Comparison of ENCODE assay signal across 19 cellular contexts in the genomic region with DNA sequence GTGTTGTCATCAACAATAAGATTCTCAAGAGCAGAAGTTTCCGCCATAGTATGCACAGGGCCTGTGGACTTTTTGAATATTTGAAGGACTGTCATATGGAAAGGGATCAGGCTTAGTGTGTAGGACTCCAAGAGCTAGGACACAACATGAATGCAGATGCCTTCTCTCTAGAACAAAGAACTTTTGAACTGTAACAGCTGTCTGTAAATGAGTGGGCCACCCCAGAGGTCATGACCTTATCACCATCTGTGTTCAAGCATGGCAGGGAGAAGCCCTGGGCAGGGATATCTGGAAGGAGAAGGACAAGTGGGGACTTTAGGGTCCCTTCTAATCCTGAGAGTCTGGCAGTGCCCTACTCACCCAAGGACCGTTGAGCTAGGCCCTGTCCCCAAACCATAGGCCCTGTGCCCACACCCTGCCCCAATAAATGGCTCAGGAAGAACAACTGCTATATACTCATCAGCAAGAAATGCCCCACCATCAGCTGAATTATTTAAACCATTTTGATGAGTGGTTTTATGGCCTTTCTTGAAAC.
"Had no signal": no experiment of that assay in that cellular context is flagged by ENCODE, and none has a peak within 500 bp of the region (broad histone marks: within the 10 kb centered on the region; RNA-seq: fewer than 3 reads in every experiment).

No MANE protein-coding gene starts in this region.

- H3K27ac ChIP-seq: testis, tibial nerve, upper lobe of right lung, vagina had no signal

- H3K4me3 ChIP-seq: coronary artery, heart right ventricle, smooth muscle cell, testis, tibial nerve, upper lobe of right lung, vagina had no signal

- H3K9me3 Mint-ChIP-seq: mesothelial cell of epicardium; naive B cell; nephron progenitor cell; stimulated activated effector memory CD8-positive, alpha-beta T cell treated with anti-CD3 and anti-CD28 coated beads, Interleukin-12 subunit alpha, Interleukin-12 subunit beta, amount 100 ng/mL, for 72 hours; stimulated activated naive CD8-positive, alpha-beta T cell treated with anti-CD3 and anti-CD28 coated beads, Interleukin-15, Interleukin-2, amounts not matched to agents 100 ng/mL and 50 ng/mL, for 24 hours had no signal

- H3K9me3 ChIP-seq: heart right ventricle, testis, tibial nerve, upper lobe of right lung, vagina had no signal

- ATAC-seq: stimulated activated effector memory CD8-positive, alpha-beta T cell treated with anti-CD3 and anti-CD28 coated beads, Interleukin-12 subunit alpha, Interleukin-12 subunit beta, amount 100 ng/mL, for 72 hours; upper lobe of right lung had no signal

- H3K4me1 Mint-ChIP-seq: stimulated activated effector memory CD8-positive, alpha-beta T cell treated with anti-CD3 and anti-CD28 coated beads, Interleukin-12 subunit alpha, Interleukin-12 subunit beta, amount 100 ng/mL, for 72 hours had no signal

- H3K36me3 ChIP-seq: upper lobe of right lung, vagina had no signal

- H3K4me1 ChIP-seq: testis, upper lobe of right lung had no signal

- H3K27ac Mint-ChIP-seq: mesothelial cell of epicardium; stimulated activated effector memory CD8-positive, alpha-beta T cell treated with anti-CD3 and anti-CD28 coated beads, Interleukin-12 subunit alpha, Interleukin-12 subunit beta, amount 100 ng/mL, for 72 hours; stimulated activated naive CD8-positive, alpha-beta T cell treated with anti-CD3 and anti-CD28 coated beads, Interleukin-15, Interleukin-2, amounts not matched to agents 100 ng/mL and 50 ng/mL, for 24 hours had no signal

- H3K27me3 ChIP-seq: heart right ventricle, testis, tibial nerve, upper lobe of right lung, vagina had no signal

- DNase-seq: effector CD4-positive, alpha-beta T cell; heart right ventricle; hypothalamus; kidney glomerular epithelial cell; naive B cell; nephron progenitor cell; posterior cingulate gyrus; right cardiac atrium; stimulated activated CD4-positive, alpha-beta T cell treated with anti-CD3 and anti-CD28 coated beads, Interleukin-4, amount 100 ng/mL, for 1 hour; stimulated activated CD8-positive, alpha-beta memory T cell treated with anti-CD3 and anti-CD28 coated beads, Interleukin-4, amount 100 ng/mL, for 48 hours; testis; upper lobe of right lung had no signal

- H3K4me3 Mint-ChIP-seq: mesothelial cell of epicardium; naive B cell; nephron progenitor cell; stimulated activated effector memory CD8-positive, alpha-beta T cell treated with anti-CD3 and anti-CD28 coated beads, Interleukin-12 subunit alpha, Interleukin-12 subunit beta, amount 100 ng/mL, for 72 hours; stimulated activated naive CD8-positive, alpha-beta T cell treated with anti-CD3 and anti-CD28 coated beads, Interleukin-15, Interleukin-2, amounts not matched to agents 100 ng/mL and 50 ng/mL, for 24 hours had no signal

- H3K27me3 Mint-ChIP-seq: naive B cell; stimulated activated naive CD8-positive, alpha-beta T cell treated with anti-CD3 and anti-CD28 coated beads, Interleukin-15, Interleukin-2, amounts not matched to agents 100 ng/mL and 50 ng/mL, for 24 hours had no signal
